In genomic region chr9:109403116-109403515, GRCh38 we compare ENCODE assay signal across 14 cellular contexts.
"Had no signal": no experiment of that assay in that cellular context is flagged by ENCODE, and none has a peak within 500 bp of the region (broad histone marks: within the 10 kb centered on the region; RNA-seq: fewer than 3 reads in every experiment).

No MANE protein-coding gene starts in this region.

- H3K4me3 ChIP-seq: body of pancreas, pancreas, right lobe of liver, smooth muscle cell, upper lobe of right lung had no signal

- H3K27ac ChIP-seq: body of pancreas, epithelial cell of prostate, pancreas, right lobe of liver, upper lobe of right lung had no signal

- H3K27me3 ChIP-seq: body of pancreas, pancreas, right lobe of liver, upper lobe of right lung had no signal

- DNase-seq: activated CD4-positive, alpha-beta memory T cell treated with anti-CD3 and anti-CD28 coated beads for 36 hours; activated CD4-positive, alpha-beta T cell treated with anti-CD3 and anti-CD28 coated beads for 36 hours; activated naive CD8-positive, alpha-beta T cell treated with anti-CD3 and anti-CD28 coated beads for 36 hours; amygdala; body of pancreas; endodermal cell; immature natural killer cell; naive thymus-derived CD4-positive, alpha-beta T cell; pancreas; right lobe of liver; stimulated activated CD4-positive, alpha-beta T cell treated with anti-CD3 and anti-CD28 coated beads, Interleukin-4, amount 100 ng/mL, for 4 hours; upper lobe of right lung had no signal

- H3K9me3 ChIP-seq: body of pancreas, pancreas, right lobe of liver, upper lobe of right lung had no signal

- H3K4me2 ChIP-seq: smooth muscle cell had no signal

- H3K4me1 ChIP-seq: body of pancreas, pancreas, right lobe of liver, upper lobe of right lung had no signal
